1 cellular context compared by ENCODE assay signal in genomic region chr3:150546226-150547044, GRCh38.
TF ChIP-seq lines count a peak whose summit lies in the region.

Gene EIF2A, plus strand, starts transcription at chr3:150546787. Its CDS starts 16 bp downstream, at chr3:150546803.
Gene SERP1, minus strand, starts transcription at chr3:150546496. Its CDS starts 361 bp downstream, at chr3:150546135.

TF ChIP-seq in HepG2, 621 proteins besides CTCF, POLR2A, EP300 and RAD21 (continued from another document):
- TF ChIP-seq, protein P1, sequence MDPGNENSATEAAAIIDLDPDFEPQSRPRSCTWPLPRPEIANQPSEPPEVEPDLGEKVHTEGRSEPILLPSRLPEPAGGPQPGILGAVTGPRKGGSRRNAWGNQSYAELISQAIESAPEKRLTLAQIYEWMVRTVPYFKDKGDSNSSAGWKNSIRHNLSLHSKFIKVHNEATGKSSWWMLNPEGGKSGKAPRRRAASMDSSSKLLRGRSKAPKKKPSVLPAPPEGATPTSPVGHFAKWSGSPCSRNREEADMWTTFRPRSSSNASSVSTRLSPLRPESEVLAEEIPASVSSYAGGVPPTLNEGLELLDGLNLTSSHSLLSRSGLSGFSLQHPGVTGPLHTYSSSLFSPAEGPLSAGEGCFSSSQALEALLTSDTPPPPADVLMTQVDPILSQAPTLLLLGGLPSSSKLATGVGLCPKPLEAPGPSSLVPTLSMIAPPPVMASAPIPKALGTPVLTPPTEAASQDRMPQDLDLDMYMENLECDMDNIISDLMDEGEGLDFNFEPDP (CRISPR knock-in tag; conservative IDR thresholded peaks at IDR 0.05), result no peak
- TF ChIP-seq NCOA2 (CRISPR knock-in tag; IDR thresholded peaks at IDR 0.05) (0 out of 2 replicates have a peak, but pooled peaks have one; percentile 6), JUND (CRISPR knock-in tag; IDR thresholded peaks at IDR 0.05) (no peak), NR2F6 (IDR thresholded peaks at IDR 0.05) (peak; percentile 38; the same call in 1 of the 2 replicates), NR2F6 (CRISPR knock-in tag; IDR thresholded peaks at IDR 0.05) (peak; percentile 53; the same call in 1 of the 2 replicates), U2AF1 (optimal IDR thresholded peaks at IDR 0.05; ENCODE audit: low read depth, low read length) (peak; percentile 58), IRF2 (CRISPR knock-in tag; IDR thresholded peaks at IDR 0.05) (peak; percentile 94; the same call in 1 of the 2 replicates), ZNF329 (CRISPR knock-in tag; IDR thresholded peaks at IDR 0.05; ENCODE audit: low read depth) (peak; percentile 83; the same call in 1 of the 2 replicates), SP1 (IDR thresholded peaks at IDR 0.05) (no peak), SP1 (CRISPR knock-in tag; IDR thresholded peaks at IDR 0.05) (no peak; the same call in 1 of the 2 replicates), KMT2B (CRISPR knock-in tag; IDR thresholded peaks at IDR 0.05) (peak; percentile 88), ZNF773 (CRISPR knock-in tag; IDR thresholded peaks at IDR 0.05; ENCODE audit: borderline replicate concordance) (0 out of 2 replicates have a peak, but pooled peaks have one; percentile 69), PBX2 (CRISPR knock-in tag; IDR thresholded peaks at IDR 0.05) (peak; percentile 16; the same call in 1 of the 2 replicates)
- TF ChIP-seq, protein P2, sequence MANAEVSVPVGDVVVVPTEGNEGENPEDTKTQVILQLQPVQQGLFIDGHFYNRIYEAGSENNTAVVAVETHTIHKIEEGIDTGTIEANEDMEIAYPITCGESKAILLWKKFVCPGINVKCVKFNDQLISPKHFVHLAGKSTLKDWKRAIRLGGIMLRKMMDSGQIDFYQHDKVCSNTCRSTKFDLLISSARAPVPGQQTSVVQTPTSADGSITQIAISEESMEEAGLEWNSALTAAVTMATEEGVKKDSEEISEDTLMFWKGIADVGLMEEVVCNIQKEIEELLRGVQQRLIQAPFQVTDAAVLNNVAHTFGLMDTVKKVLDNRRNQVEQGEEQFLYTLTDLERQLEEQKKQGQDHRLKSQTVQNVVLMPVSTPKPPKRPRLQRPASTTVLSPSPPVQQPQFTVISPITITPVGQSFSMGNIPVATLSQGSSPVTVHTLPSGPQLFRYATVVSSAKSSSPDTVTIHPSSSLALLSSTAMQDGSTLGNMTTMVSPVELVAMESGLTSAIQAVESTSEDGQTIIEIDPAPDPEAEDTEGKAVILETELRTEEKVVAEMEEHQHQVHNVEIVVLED (CRISPR knock-in tag; IDR thresholded peaks at IDR 0.05; ENCODE audit: borderline replicate concordance), result peak; percentile 96
